20 cellular contexts compared by ENCODE assay signal in genomic region chr1:180930687-180931086, GRCh38. TPM values are rescaled to one million over a fixed set of nuclear protein-coding genes. Genes with fewer than 3 reads are reported as not detected.
DNase-seq lines count a peak whose midpoint lies in the region; ATAC-seq and TF ChIP-seq lines count a peak whose summit lies in the region.
"Had no signal": no experiment of that assay in that cellular context is flagged by ENCODE, and none has a peak within 500 bp of the region (broad histone marks: within the 10 kb centered on the region; RNA-seq: fewer than 3 reads in every experiment).

No MANE protein-coding gene starts in this region.

- no peak overlapping the region for H3K27ac ChIP-seq in prostate gland
- H3K27ac ChIP-seq: brain microvascular endothelial cell, KMS-11, uterus had no signal

- no peak for TF ChIP-seq CTCF in prostate gland (IDR thresholded peaks at IDR 0.05)

- no peak for ATAC-seq in HG03108 (IDR thresholded peaks at IDR 0.05; ENCODE audit: unreplicated experiment)
- ATAC-seq: activated T-cell treated with anti-CD3 and anti-CD28 coated beads, Interleukin-2, amount 50 U/mL, for 72 hours had no signal

- no peaks in the 10 kb centered on the region for H3K4me1 ChIP-seq in prostate gland (replicated peaks)

- no peak overlapping the region for H3K4me3 Mint-ChIP-seq in activated naive CD4-positive, alpha-beta T cell treated with anti-CD3 and anti-CD28 coated beads, Interleukin-2, amount 50 U/mL, for 24 hours
- H3K4me3 Mint-ChIP-seq: activated naive CD8-positive, alpha-beta T cell; activated T-cell treated with anti-CD3 and anti-CD28 coated beads, Interleukin-2, amount 50 U/mL, for 72 hours had no signal

- H3K4me1 Mint-ChIP-seq in activated naive CD4-positive, alpha-beta T cell treated with anti-CD3 and anti-CD28 coated beads, Interleukin-2, amount 50 U/mL, for 24 hours, result peaks cover 4% of the 10 kb centered on the region

- intact Hi-C loops in prostate gland (cut with DNase I), result no loop called here

- H3K27me3 ChIP-seq in prostate gland (replicated peaks; ENCODE audit: insufficient read depth), result no peaks in the 10 kb centered on the region
- H3K27me3 ChIP-seq: brain microvascular endothelial cell, uterus had no signal

- H3K36me3 Mint-ChIP-seq in activated naive CD4-positive, alpha-beta T cell treated with anti-CD3 and anti-CD28 coated beads, Interleukin-2, amount 50 U/mL, for 24 hours, result no peaks in the 10 kb centered on the region

- no peak for TF ChIP-seq POLR2A in prostate gland (IDR thresholded peaks at IDR 0.05)

- H3K4me3 ChIP-seq in prostate gland, result no peak overlapping the region
- H3K4me3 ChIP-seq: uterus had no signal

- WGBS in prostate gland, result 88% methylated on average over 5 of the region's 5 CpGs

- no peaks in the 10 kb centered on the region for H3K9me3 Mint-ChIP-seq in activated naive CD4-positive, alpha-beta T cell treated with anti-CD3 and anti-CD28 coated beads, Interleukin-2, amount 50 U/mL, for 24 hours
- H3K9me3 Mint-ChIP-seq: activated T-cell treated with anti-CD3 and anti-CD28 coated beads, Interleukin-2, amount 50 U/mL, for 72 hours had no signal

- no peaks in the 10 kb centered on the region for H3K9me3 ChIP-seq in prostate gland
- H3K9me3 ChIP-seq: uterus had no signal

- H3K36me3 ChIP-seq in prostate gland, result no peaks in the 10 kb centered on the region
- H3K36me3 ChIP-seq: brain microvascular endothelial cell, uterus had no signal

- no peaks in the 10 kb centered on the region for H3K27me3 Mint-ChIP-seq in activated naive CD4-positive, alpha-beta T cell treated with anti-CD3 and anti-CD28 coated beads, Interleukin-2, amount 50 U/mL, for 24 hours

- peak overlapping the region; percentile 23 for H3K27ac Mint-ChIP-seq in activated naive CD4-positive, alpha-beta T cell treated with anti-CD3 and anti-CD28 coated beads, Interleukin-2, amount 50 U/mL, for 24 hours
- H3K27ac Mint-ChIP-seq: activated naive CD8-positive, alpha-beta T cell; activated T-cell treated with anti-CD3 and anti-CD28 coated beads, Interleukin-2, amount 50 U/mL, for 72 hours had no signal

- no peak for DNase-seq in activated naive CD4-positive, alpha-beta T cell treated with Interleukin-2 at 50 U/mL for 16 hours
- peak; percentile 96 for DNase-seq in NCI-H2171 (lab: John Stamatoyannopoulos, UW)
- DNase-seq in SK-N-DZ (ENCODE audit: low spot score), result peak; percentile 76
- peak; percentile 46 for DNase-seq in superior temporal gyrus (ENCODE audit: extremely low spot score)
- no peak for DNase-seq in prostate gland (ENCODE audit: low spot score)
- no peak for DNase-seq in HCEC 1CT
- DNase-seq: activated T-cell treated with anti-CD3 and anti-CD28 coated beads, Interleukin-2, amount 50 U/mL, for 72 hours; brain microvascular endothelial cell; cortex of kidney; NCI-H1105; NCI-H748 treated with DMSO at 0.1 percent for 48 hours; nucleus accumbens; stimulated activated CD4-positive, alpha-beta T cell treated with anti-CD3 and anti-CD28 coated beads, Interleukin-12 subunit alpha, Interleukin-12 subunit beta, amount 100 ng/mL, for 4 hours; stimulated activated CD8-positive, alpha-beta memory T cell treated with anti-CD3 and anti-CD28 coated beads, Interleukin-4, amount 100 ng/mL, for 48 hours; T-helper 9 cell; uterus had no signal

RNA-seq across cellular contexts. Expression of gene KIAA1614, which starts 18.0 kb away (rescaled TPM):
- 1.9 and 2.0 TPM in 2 replicates for polyA plus RNA-seq in SK-N-DZ (2014; cell fraction: cytosol; rRNA removed)
- 1.1 and 1.2 TPM in 2 replicates for polyA plus RNA-seq in SK-N-DZ (2014; cell fraction: nucleus; rRNA removed)
- 1 to 10 TPM; 3.7 to 6.4 TPM for total RNA-seq in prostate gland

Comparison
In these comparisons a context has a peak if more than half of its experiments do, and no peak if none do; other contexts are left out.
1. DNase-seq: peak in NCI-H2171 (single experiment), SK-N-DZ (single experiment) and superior temporal gyrus (single experiment); none in activated naive CD4-positive, alpha-beta T cell treated with Interleukin-2 at 50 U/mL for 16 hours (single experiment), prostate gland (single experiment) and HCEC 1CT (single experiment).